Comparison of ENCODE assay signal across 19 cellular contexts in the genomic region with DNA sequence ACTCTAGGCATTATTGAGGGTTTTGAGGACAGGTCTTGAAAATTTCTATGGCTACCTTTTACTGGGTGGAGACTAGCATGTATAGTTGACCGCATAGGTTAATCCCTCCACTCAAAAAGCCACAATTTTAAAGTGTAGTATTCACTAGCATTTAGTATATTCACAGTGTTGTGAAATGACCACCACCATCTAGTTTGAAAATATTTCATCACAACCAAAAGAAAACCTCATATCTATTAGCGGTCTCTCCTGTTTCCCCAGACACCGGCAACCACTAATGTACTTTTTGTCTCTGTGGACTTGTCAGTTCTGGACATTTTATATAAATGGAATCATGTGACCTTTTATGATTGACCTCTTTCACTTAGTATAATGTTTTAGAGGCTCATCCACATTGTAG. TPM values are rescaled to one million over a fixed set of nuclear protein-coding genes. Genes with fewer than 3 reads are reported as not detected.
A peak's percentile ranks its signal among the peaks of the same experiment; 100 is the strongest.
DNase-seq lines count a peak whose midpoint lies in the region; ATAC-seq, FAIRE-seq and TF ChIP-seq lines count a peak whose summit lies in the region.
"Had no signal": no experiment of that assay in that cellular context is flagged by ENCODE, and none has a peak within 500 bp of the region (broad histone marks: within the 10 kb centered on the region; RNA-seq: fewer than 3 reads in every experiment).

No MANE protein-coding gene starts in this region.

- no peaks in the 10 kb centered on the region for H3K27me3 Mint-ChIP-seq in natural killer cell (ENCODE audit: low read depth in 2 of 2)
- H3K27me3 Mint-ChIP-seq in endodermal cell (ENCODE audit: insufficient read depth), result no peaks in the 10 kb centered on the region
- H3K27me3 Mint-ChIP-seq: CD4-positive, CD25-positive, alpha-beta regulatory T cell; IgD-negative memory B cell had no signal

- TF ChIP-seq CTCF in natural killer cell (IDR thresholded peaks at IDR 0.05), result no peak
- no peak for TF ChIP-seq CTCF in pancreas (IDR thresholded peaks at IDR 0.05)
- TF ChIP-seq CTCF in endodermal cell (conservative IDR thresholded peaks at IDR 0.05), result no peak

- H3K27me3 ChIP-seq in BLaER1 treated with 17β-estradiol and CSF1 and Interleukin-3, amounts not matched to agents 10 nM and 100 nM, result no peaks in the 10 kb centered on the region
- H3K27me3 ChIP-seq in pancreas, result no peaks in the 10 kb centered on the region
- no peaks in the 10 kb centered on the region for H3K27me3 ChIP-seq in endodermal cell (ENCODE audit: control insufficient read depth, insufficient read depth, low read length, poor library complexity, severe bottlenecking)
- H3K27me3 ChIP-seq: Peyer's patch had no signal

- H3K9me3 Mint-ChIP-seq in natural killer cell (no peaks in the 10 kb centered on the region), endodermal cell (peaks cover 2% of the 10 kb centered on the region)
- H3K9me3 Mint-ChIP-seq: HFFc6, IgD-negative memory B cell had no signal

- DNase-seq in GF-D8 (lab: John Stamatoyannopoulos, UW), result peak; percentile 68
- peak; percentile 88 for DNase-seq in NOMO-1 treated with DMSO at 0.1 percent for 48 hours (lab: John Stamatoyannopoulos, UW; ENCODE audit: unreplicated experiment)
- no peak for DNase-seq in natural killer cell
- DNase-seq in pancreas, result no peak
- no peak for DNase-seq in endodermal cell
- DNase-seq: CD4-positive, CD25-positive, alpha-beta regulatory T cell; HFFc6; NCI-H1436; NCI-H2029; NCI-H2171; NCI-H446; Peyer's patch; SHP77; SW 1271 had no signal

- intact Hi-C loops in natural killer cell (cut with micrococcal nuclease) (no loop called here), pancreas (cut with DNase I) (no loop called here)

- 96 to 97% methylated on average over 3 of the region's 3 CpGs for WGBS in pancreas, 2 donors
- 100% methylated on average over 3 of the region's 3 CpGs; no CpG with 5 or more reads in 1 of the 2 experiments for WGBS in endodermal cell (ENCODE audit: insufficient coverage in 1 of 2, insufficient read length in 1 of 2), 2 experiments

- H3K4me1 Mint-ChIP-seq in natural killer cell (peaks cover 19 to 27% of the 10 kb centered on the region in 2 donors), endodermal cell (peaks cover 8% of the 10 kb centered on the region)

- H3K4me2 ChIP-seq in BLaER1 treated with 17β-estradiol and CSF1 and Interleukin-3, amounts not matched to agents 10 nM and 100 nM, result peak overlapping the region in 8 of 11 experiments; percentile 23 to 70 (median 50); a peak in 12 of 22 replicates

- peaks cover 0 to 68% (median 55%) of the 10 kb centered on the region in 11 experiments; a peak in 21 of 22 replicates for H3K9me3 ChIP-seq in BLaER1 treated with 17β-estradiol and CSF1 and Interleukin-3, amounts not matched to agents 10 nM and 100 nM (replicated peaks in 1 of 11)
- H3K9me3 ChIP-seq in pancreas (no peaks in the 10 kb centered on the region), endodermal cell (ENCODE audit: control insufficient read depth, low read length) (peaks cover 18% of the 10 kb centered on the region)
- H3K9me3 ChIP-seq: Peyer's patch had no signal

- H3K27ac ChIP-seq in BLaER1 treated with 17β-estradiol and CSF1 and Interleukin-3, amounts not matched to agents 10 nM and 100 nM, result peak overlapping the region in 2 of 11 experiments; percentile 25 to 56; a peak in 2 of 22 replicates
- H3K27ac ChIP-seq in pancreas, result no peak overlapping the region
- no peak overlapping the region for H3K27ac ChIP-seq in endodermal cell (ENCODE audit: low read depth, low read length)
- H3K27ac ChIP-seq: Peyer's patch had no signal

- no peak for FAIRE-seq in pancreas (lab: Jason Lieb, UNC)
- FAIRE-seq: H54, HTR-8/SVneo had no signal

- peaks cover 11 to 98% (median 83%) of the 10 kb centered on the region in 11 experiments; a peak in 20 of 22 replicates for H3K36me3 ChIP-seq in BLaER1 treated with 17β-estradiol and CSF1 and Interleukin-3, amounts not matched to agents 10 nM and 100 nM
- H3K36me3 ChIP-seq in pancreas (no peaks in the 10 kb centered on the region), endodermal cell (ENCODE audit: control insufficient read depth, insufficient read depth, low read length) (peaks cover 70% of the 10 kb centered on the region)
- H3K36me3 ChIP-seq: Peyer's patch had no signal

- peaks cover 13 to 29% (median 22%) of the 10 kb centered on the region in 10 experiments for H3K4me1 ChIP-seq in BLaER1 treated with 17β-estradiol and CSF1 and Interleukin-3, amounts not matched to agents 10 nM and 100 nM
- no peaks in the 10 kb centered on the region for H3K4me1 ChIP-seq in pancreas
- H3K4me1 ChIP-seq in endodermal cell (ENCODE audit: control insufficient read depth, insufficient read depth, low read length), result no peaks in the 10 kb centered on the region
- H3K4me1 ChIP-seq: Peyer's patch had no signal

- ATAC-seq in natural killer cell (no peak), pancreas (no peak), HG02610 (IDR thresholded peaks at IDR 0.05; ENCODE audit: unreplicated experiment) (no peak)

- no peaks in the 10 kb centered on the region for H3K36me3 Mint-ChIP-seq in natural killer cell
- peaks cover 77% of the 10 kb centered on the region for H3K36me3 Mint-ChIP-seq in endodermal cell (ENCODE audit: low read depth)

- no peak overlapping the region for H3K9ac ChIP-seq in BLaER1 treated with 17β-estradiol and CSF1 and Interleukin-3, amounts not matched to agents 10 nM and 100 nM
- H3K9ac ChIP-seq in endodermal cell (ENCODE audit: extremely low read depth, low read length, poor library complexity, severe bottlenecking), result no peak overlapping the region

- H3K27ac Mint-ChIP-seq in natural killer cell (peak overlapping the region; percentile 14 to 18), endodermal cell (no peak overlapping the region)
- H3K27ac Mint-ChIP-seq: HFFc6 had no signal

- no peak overlapping the region for H3K4me3 ChIP-seq in BLaER1 treated with 17β-estradiol and CSF1 and Interleukin-3, amounts not matched to agents 10 nM and 100 nM
- H3K4me3 ChIP-seq in pancreas (no peak overlapping the region), endodermal cell (ENCODE audit: low read length) (no peak overlapping the region)
- H3K4me3 ChIP-seq: Peyer's patch had no signal

- H3K4me3 Mint-ChIP-seq in natural killer cell, result no peak overlapping the region
- no peak overlapping the region for H3K4me3 Mint-ChIP-seq in endodermal cell
- H3K4me3 Mint-ChIP-seq: CD4-positive, CD25-positive, alpha-beta regulatory T cell; HFFc6 had no signal

- no peaks in the 10 kb centered on the region for H4K20me1 ChIP-seq in BLaER1 treated with 17β-estradiol and CSF1 and Interleukin-3, amounts not matched to agents 10 nM and 100 nM

RNA-seq across cellular contexts. Expression of a gene that starts 53.9 kb away (rescaled TPM):
- total RNA-seq in natural killer cell, result 10 to 100 TPM; 11.9 to 18.8 (median 15.0) TPM
- 10 to 100 TPM in 1 of 6 donors, 1 to 10 TPM in 5; 5.1 to 10.3 (median 8.2) TPM for total RNA-seq in pancreas
- 1 to 10 TPM; 3.3 to 6.5 TPM for polyA plus RNA-seq in pancreas
- total RNA-seq in endodermal cell, result 100 to 1,000 TPM; 126 to 135 TPM
- polyA plus RNA-seq in endodermal cell (2013, experiment 1 of 2), result 76.6 TPM
- 75.8 TPM for polyA plus RNA-seq in endodermal cell (2013, experiment 2 of 2)

Comparison
In these comparisons a context has a peak if more than half of its experiments do, and no peak if none do; other contexts are left out.
1. DNase-seq: peak in GF-D8 (single experiment) and NOMO-1 treated with DMSO at 0.1 percent for 48 hours (single experiment); none in natural killer cell (single experiment), pancreas (0 of 6) and endodermal cell (single experiment).
2. RNA of a gene that starts 53.9 kb away (total RNA-seq): 126 to 135 TPM in endodermal cell; 11.9 to 18.8 TPM in natural killer cell and 5.1 to 10.3 TPM in pancreas; every median in the first group is over 4 times any median in the second.